Comparison of ENCODE assay signal across 1 cellular context in the genomic region with DNA sequence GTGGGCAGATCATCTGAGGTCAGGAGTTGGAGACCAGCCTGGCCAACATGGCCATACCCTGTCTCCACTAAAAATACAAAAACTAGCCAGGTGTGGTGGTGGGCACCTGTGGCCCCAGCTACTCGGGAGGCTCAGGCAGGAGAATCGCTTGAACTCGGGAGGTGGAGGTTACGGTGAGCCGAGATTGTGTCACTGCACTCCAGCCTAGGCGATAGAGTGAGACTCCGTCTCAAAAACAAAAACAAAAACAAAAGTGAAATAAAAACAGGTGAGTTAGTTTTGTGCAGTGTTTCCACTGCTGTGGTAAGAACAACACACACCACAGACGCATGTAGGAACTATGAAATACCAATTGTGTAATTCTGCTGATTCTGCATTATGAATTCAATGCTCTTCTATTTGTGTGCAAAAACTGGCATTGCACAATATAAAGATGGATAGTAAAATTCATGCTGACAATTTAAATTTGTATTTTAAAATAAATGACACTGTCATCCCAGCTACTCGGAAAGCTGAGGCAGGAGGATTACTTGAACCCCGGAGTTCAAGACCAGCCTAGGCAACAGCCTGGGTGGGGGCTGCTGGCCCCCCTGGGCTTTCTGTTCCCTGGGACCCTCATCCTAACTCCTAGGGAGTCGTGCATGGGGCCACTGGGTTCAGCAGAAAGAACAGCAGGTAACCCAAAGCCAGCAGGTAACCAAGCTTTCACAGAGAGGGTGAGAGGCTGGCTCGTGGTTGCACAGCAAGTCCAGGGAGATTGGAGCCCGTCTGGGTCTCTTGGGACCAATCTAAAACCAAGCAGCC.
A peak's percentile ranks its signal among the peaks of the same experiment; 100 is the strongest.
TF ChIP-seq lines count a peak whose summit lies in the region.

No MANE protein-coding gene starts in this region.

TF ChIP-seq in GM12878, 131 proteins besides CTCF, POLR2A, EP300 and RAD21:
- TF ChIP-seq, protein P1, sequence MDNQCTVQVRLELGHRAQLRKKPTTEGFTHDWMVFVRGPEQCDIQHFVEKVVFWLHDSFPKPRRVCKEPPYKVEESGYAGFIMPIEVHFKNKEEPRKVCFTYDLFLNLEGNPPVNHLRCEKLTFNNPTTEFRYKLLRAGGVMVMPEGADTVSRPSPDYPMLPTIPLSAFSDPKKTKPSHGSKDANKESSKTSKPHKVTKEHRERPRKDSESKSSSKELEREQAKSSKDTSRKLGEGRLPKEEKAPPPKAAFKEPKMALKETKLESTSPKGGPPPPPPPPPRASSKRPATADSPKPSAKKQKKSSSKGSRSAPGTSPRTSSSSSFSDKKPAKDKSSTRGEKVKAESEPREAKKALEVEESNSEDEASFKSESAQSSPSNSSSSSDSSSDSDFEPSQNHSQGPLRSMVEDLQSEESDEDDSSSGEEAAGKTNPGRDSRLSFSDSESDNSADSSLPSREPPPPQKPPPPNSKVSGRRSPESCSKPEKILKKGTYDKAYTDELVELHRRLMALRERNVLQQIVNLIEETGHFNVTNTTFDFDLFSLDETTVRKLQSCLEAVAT (IDR thresholded peaks at IDR 0.05) = 0 out of 2 replicates have a peak, but pooled peaks have one; percentile 58
- TF ChIP-seq, protein P2, sequence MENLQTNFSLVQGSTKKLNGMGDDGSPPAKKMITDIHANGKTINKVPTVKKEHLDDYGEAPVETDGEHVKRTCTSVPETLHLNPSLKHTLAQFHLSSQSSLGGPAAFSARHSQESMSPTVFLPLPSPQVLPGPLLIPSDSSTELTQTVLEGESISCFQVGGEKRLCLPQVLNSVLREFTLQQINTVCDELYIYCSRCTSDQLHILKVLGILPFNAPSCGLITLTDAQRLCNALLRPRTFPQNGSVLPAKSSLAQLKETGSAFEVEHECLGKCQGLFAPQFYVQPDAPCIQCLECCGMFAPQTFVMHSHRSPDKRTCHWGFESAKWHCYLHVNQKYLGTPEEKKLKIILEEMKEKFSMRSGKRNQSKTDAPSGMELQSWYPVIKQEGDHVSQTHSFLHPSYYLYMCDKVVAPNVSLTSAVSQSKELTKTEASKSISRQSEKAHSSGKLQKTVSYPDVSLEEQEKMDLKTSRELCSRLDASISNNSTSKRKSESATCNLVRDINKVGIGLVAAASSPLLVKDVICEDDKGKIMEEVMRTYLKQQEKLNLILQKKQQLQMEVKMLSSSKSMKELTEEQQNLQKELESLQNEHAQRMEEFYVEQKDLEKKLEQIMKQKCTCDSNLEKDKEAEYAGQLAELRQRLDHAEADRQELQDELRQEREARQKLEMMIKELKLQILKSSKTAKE (IDR thresholded peaks at IDR 0.05; ENCODE audit: low read depth, poor library complexity, severe bottlenecking) = no peak
TF ChIP-seq in GM12878: peak in this region for 1.
